In genomic region chr2:119465687-119466086, GRCh38 we compare ENCODE assay signal across 29 cellular contexts. TPM values are rescaled to one million over a fixed set of nuclear protein-coding genes. Genes with fewer than 3 reads are reported as not detected.
"Had no signal": no experiment of that assay in that cellular context is flagged by ENCODE, and none has a peak within 500 bp of the region (broad histone marks: within the 10 kb centered on the region; RNA-seq: fewer than 3 reads in every experiment).

No MANE protein-coding gene starts in this region.

- ATAC-seq: naive thymus-derived CD8-positive, alpha-beta T cell; stimulated activated memory B cell treated with anti-CD40 and anti-IgM and Interleukin-4, amounts not matched to agents 10 μg/mL and 1 μg/mL and 100 μg/mL, for 72 hours had no signal

- H3K9ac ChIP-seq: parathyroid adenoma had no signal

- H3K4me3 ChIP-seq: heart left ventricle, left ventricle myocardium inferior, psoas muscle, right lobe of liver, smooth muscle cell, stomach, tibial nerve, vagina had no signal

- H3K27me3 Mint-ChIP-seq: stimulated activated memory B cell treated with anti-CD40 and anti-IgM and Interleukin-4, amounts not matched to agents 10 μg/mL and 1 μg/mL and 100 μg/mL, for 72 hours; type B pancreatic cell had no signal

- H3K4me1 ChIP-seq: tibial nerve, vagina had no signal

- H3K4me3 Mint-ChIP-seq: memory B cell; naive thymus-derived CD8-positive, alpha-beta T cell; neural crest cell; stimulated activated memory B cell treated with anti-CD40 and anti-IgM and Interleukin-4, amounts not matched to agents 10 μg/mL and 1 μg/mL and 100 μg/mL, for 72 hours; type B pancreatic cell had no signal

- H3K4me1 Mint-ChIP-seq: memory B cell; naive thymus-derived CD8-positive, alpha-beta T cell; neural crest cell; stimulated activated memory B cell treated with anti-CD40 and anti-IgM and Interleukin-4, amounts not matched to agents 10 μg/mL and 1 μg/mL and 100 μg/mL, for 72 hours had no signal

- H3K9me3 ChIP-seq: heart left ventricle, left ventricle myocardium inferior, psoas muscle, right lobe of liver, stomach, testis, tibial nerve, vagina had no signal

- H3K27me3 ChIP-seq: heart left ventricle, right lobe of liver, stomach, testis, tibial nerve, vagina had no signal

- H3K4me2 ChIP-seq: smooth muscle cell had no signal

- H3K36me3 ChIP-seq: heart left ventricle, left ventricle myocardium inferior, right lobe of liver, stomach, tibial nerve, vagina had no signal

- H3K27ac Mint-ChIP-seq: memory B cell; naive thymus-derived CD8-positive, alpha-beta T cell; stimulated activated memory B cell treated with anti-CD40 and anti-IgM and Interleukin-4, amounts not matched to agents 10 μg/mL and 1 μg/mL and 100 μg/mL, for 72 hours; type B pancreatic cell had no signal

- H3K79me2 ChIP-seq: parathyroid adenoma had no signal

- DNase-seq: islet precursor cell; left ventricle myocardium inferior; nucleus accumbens; psoas muscle; right lobe of liver; stimulated activated CD4-positive, alpha-beta T cell treated with anti-CD3 and anti-CD28 coated beads, Interleukin-1b, Interleukin-23, amount 100 ng/mL, for 48 hours; stimulated activated CD4-positive, alpha-beta T cell treated with anti-CD3 and anti-CD28 coated beads, Interleukin-2, amount 100 ng/mL, for 48 hours; stimulated activated CD4-positive, alpha-beta T cell treated with anti-CD3 and anti-CD28 coated beads, Interleukin-4, amount 100 ng/mL, for 4 hours; stimulated activated CD8-positive, alpha-beta memory T cell treated with anti-CD3 and anti-CD28 coated beads, Interleukin-4, amount 100 ng/mL, for 48 hours; stimulated activated naive CD4-positive, alpha-beta T cell treated with Interleukin-2 at 50 U/mL for 16 hours; stomach had no signal

- H3K27ac ChIP-seq: left ventricle myocardium inferior, parathyroid adenoma, psoas muscle, right lobe of liver, stomach, testis, tibial nerve, vagina had no signal

- H3K36me3 Mint-ChIP-seq: memory B cell; naive thymus-derived CD8-positive, alpha-beta T cell; stimulated activated memory B cell treated with anti-CD40 and anti-IgM and Interleukin-4, amounts not matched to agents 10 μg/mL and 1 μg/mL and 100 μg/mL, for 72 hours; type B pancreatic cell had no signal

- H3K9me3 Mint-ChIP-seq: memory B cell; naive thymus-derived CD8-positive, alpha-beta T cell; neural crest cell; stimulated activated memory B cell treated with anti-CD40 and anti-IgM and Interleukin-4, amounts not matched to agents 10 μg/mL and 1 μg/mL and 100 μg/mL, for 72 hours; type B pancreatic cell had no signal

RNA-seq across cellular contexts. Expression of gene TMEM37, which starts 34.0 kb away (rescaled TPM):
- total RNA-seq: kidney epithelial cell had no signal
- polyA plus RNA-seq: naive thymus-derived CD8-positive, alpha-beta T cell had no signal

RNA-seq across cellular contexts. Expression of gene SCTR, which starts 58.6 kb away (rescaled TPM):
- total RNA-seq: kidney epithelial cell; lower leg skin; lung microvascular endothelial cell; naive thymus-derived CD8-positive, alpha-beta T cell; neural crest cell; osteocyte; posterior vena cava; skeletal muscle tissue; smooth muscle cell; tibial nerve; ureter; vagina had no signal
- polyA plus RNA-seq: naive thymus-derived CD8-positive, alpha-beta T cell; smooth muscle cell had no signal
